In the genomic region with DNA sequence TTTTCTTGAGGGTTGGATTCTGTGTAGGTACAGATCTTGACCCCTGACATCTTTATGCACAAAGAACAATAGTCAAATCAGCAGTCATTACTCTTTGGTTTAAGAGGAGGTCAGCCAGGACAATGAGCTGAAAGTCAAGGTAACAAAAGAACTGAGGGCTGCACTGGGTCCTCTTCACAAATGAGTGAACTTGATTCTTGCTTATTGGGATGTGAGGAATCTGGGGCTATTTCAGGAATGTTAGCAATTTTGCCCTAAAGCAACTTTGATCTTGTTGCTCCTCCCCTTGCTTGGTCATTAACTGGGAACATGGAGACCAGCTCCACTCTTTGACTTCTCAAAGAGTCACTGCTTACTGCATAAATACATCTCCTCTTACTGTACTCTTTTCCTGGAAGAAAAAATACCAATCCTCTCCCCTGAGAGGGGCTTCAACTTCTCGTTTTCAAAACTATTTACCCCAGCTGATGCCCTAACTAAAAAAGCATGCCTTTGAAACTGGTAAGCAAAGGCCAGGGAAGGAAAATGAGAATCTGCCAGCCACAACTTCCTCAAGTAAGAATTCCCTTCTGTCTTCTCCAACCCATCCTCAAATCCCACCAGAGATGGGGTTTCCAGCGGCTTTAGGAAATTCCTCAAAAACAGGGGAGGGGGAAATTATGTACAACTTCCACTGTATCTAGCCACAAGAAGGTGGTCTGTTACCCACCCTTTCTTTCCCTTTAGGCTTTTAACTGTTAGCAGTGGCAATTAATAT, we compare ENCODE assay signal across 14 cellular contexts.
A peak's percentile ranks its signal among the peaks of the same experiment; 100 is the strongest.
DNase-seq lines count a peak whose midpoint lies in the region; ATAC-seq, FAIRE-seq and TF ChIP-seq lines count a peak whose summit lies in the region.
"Had no signal": no experiment of that assay in that cellular context is flagged by ENCODE, and none has a peak within 500 bp of the region (broad histone marks: within the 10 kb centered on the region; RNA-seq: fewer than 3 reads in every experiment).

No MANE protein-coding gene starts in this region.

- no peak for TF ChIP-seq EP300 in A549 (IDR thresholded peaks at IDR 0.05)
- peak; percentile 84 for TF ChIP-seq EP300 in Ishikawa (IDR thresholded peaks at IDR 0.05; ENCODE audit: borderline replicate concordance)

- TF ChIP-seq CTCF in A549 (IDR thresholded peaks at IDR 0.05): no peak

- no peak for TF ChIP-seq POLR2A in A549 (IDR thresholded peaks at IDR 0.05; ENCODE audit: low read length)

- no peak for FAIRE-seq in A549 (lab: Jason Lieb, UNC)

- no peak overlapping the region for H3K27ac ChIP-seq in A549
- H3K27ac ChIP-seq: HL-60 had no signal

- WGBS in A549 (ENCODE audit: missing lambda C conversion rate): 51% methylated on average over 2 of the region's 2 CpGs

- POLR2A ChIA-PET in A549 (lab: Yijun Ruan, JAX): no interaction called here

- ATAC-seq in A549 (no peak; a peak in 1 of 6 replicates), GM19467 (IDR thresholded peaks at IDR 0.05; ENCODE audit: unreplicated experiment) (no peak), GM21529 (IDR thresholded peaks at IDR 0.05; ENCODE audit: unreplicated experiment) (no peak)
- ATAC-seq: activated naive CD4-positive, alpha-beta T cell treated with anti-CD3 and anti-CD28 coated beads, Interleukin-2, amount 50 U/mL, for 72 hours; T-helper 17 cell had no signal

- TF ChIP-seq RAD21 in A549 (conservative IDR thresholded peaks at IDR 0.05 in 1 of 2, IDR thresholded peaks at IDR 0.05 in 1 of 2) (no peak), Ishikawa (IDR thresholded peaks at IDR 0.05; ENCODE audit: low read depth) (no peak; the same call in 1 of the 2 replicates)

- H3K4me1 ChIP-seq in A549: peaks cover 8% of the 10 kb centered on the region; the same call in 2 of the 3 replicates

- H3K4me2 ChIP-seq in A549: 0 out of 3 replicates have a peak overlapping the region, but pooled peaks have one; percentile 9

- in situ Hi-C loops in T47D (cut with HindIII; ENCODE audit: low pct_unique_long_range_greater_than_20kb, low sequenced_read_pairs): no loop called here

- no peaks in the 10 kb centered on the region for H3K9me3 ChIP-seq in A549

- no peak overlapping the region for H3K4me3 ChIP-seq in A549

- peak in 1 of 2 experiments; percentile 11 for DNase-seq in A549 (ENCODE audit: low read depth in 1 of 2, low spot score in 1 of 2)
- DNase-seq in T47D (ENCODE audit: low read depth in 1 of 2, low spot score in 1 of 2): peak; percentile 24 to 79
- DNase-seq in islet precursor cell: peak; percentile 80
- DNase-seq in activated CD4-positive, alpha-beta T cell treated with anti-CD3 and anti-CD28 coated beads, Interleukin-2, amount 50 U/mL, for 4 hours: no peak
- DNase-seq in NCI-H2081 (lab: John Stamatoyannopoulos, UW): no peak
- DNase-seq: midbrain, NCI-H1417, NCI-H82, T-helper 17 cell had no signal

- CTCF ChIA-PET in A549 (lab: Yijun Ruan, JAX): no interaction called here

TF ChIP-seq in A549, 52 proteins besides CTCF, POLR2A, EP300 and RAD21:
- TF ChIP-seq FOXS1 (CRISPR knock-in tag; IDR thresholded peaks at IDR 0.05) (no peak), JUN (IDR thresholded peaks at IDR 0.05) (no peak), CHD4 (IDR thresholded peaks at IDR 0.05; ENCODE audit: borderline replicate concordance) (no peak), HEYL (CRISPR knock-in tag; IDR thresholded peaks at IDR 0.05) (no peak), HOXB13 (CRISPR knock-in tag; IDR thresholded peaks at IDR 0.05; ENCODE audit: low read depth) (no peak), ZSCAN20 (CRISPR knock-in tag; IDR thresholded peaks at IDR 0.05) (no peak), FOSB (CRISPR knock-in tag; IDR thresholded peaks at IDR 0.05) (no peak), CBX8 (IDR thresholded peaks at IDR 0.05) (no peak), FOSL2 (IDR thresholded peaks at IDR 0.05) (no peak), FOSL2 (CRISPR knock-in tag; IDR thresholded peaks at IDR 0.05) (no peak), CBX2 (IDR thresholded peaks at IDR 0.05; ENCODE audit: borderline replicate concordance, low read depth) (no peak), JUNB (IDR thresholded peaks at IDR 0.05) (no peak), CEBPB (IDR thresholded peaks at IDR 0.05) (no peak), TFCP2L1 (CRISPR knock-in tag; IDR thresholded peaks at IDR 0.05) (no peak), POLR2AphosphoS2 (conservative IDR thresholded peaks at IDR 0.05; ENCODE audit: low read length) (no peak)
- TF ChIP-seq, protein P1, sequence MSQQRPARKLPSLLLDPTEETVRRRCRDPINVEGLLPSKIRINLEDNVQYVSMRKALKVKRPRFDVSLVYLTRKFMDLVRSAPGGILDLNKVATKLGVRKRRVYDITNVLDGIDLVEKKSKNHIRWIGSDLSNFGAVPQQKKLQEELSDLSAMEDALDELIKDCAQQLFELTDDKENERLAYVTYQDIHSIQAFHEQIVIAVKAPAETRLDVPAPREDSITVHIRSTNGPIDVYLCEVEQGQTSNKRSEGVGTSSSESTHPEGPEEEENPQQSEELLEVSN (IDR thresholded peaks at IDR 0.05; ENCODE audit: borderline replicate concordance, low read depth): no peak
- TF ChIP-seq, protein P2, sequence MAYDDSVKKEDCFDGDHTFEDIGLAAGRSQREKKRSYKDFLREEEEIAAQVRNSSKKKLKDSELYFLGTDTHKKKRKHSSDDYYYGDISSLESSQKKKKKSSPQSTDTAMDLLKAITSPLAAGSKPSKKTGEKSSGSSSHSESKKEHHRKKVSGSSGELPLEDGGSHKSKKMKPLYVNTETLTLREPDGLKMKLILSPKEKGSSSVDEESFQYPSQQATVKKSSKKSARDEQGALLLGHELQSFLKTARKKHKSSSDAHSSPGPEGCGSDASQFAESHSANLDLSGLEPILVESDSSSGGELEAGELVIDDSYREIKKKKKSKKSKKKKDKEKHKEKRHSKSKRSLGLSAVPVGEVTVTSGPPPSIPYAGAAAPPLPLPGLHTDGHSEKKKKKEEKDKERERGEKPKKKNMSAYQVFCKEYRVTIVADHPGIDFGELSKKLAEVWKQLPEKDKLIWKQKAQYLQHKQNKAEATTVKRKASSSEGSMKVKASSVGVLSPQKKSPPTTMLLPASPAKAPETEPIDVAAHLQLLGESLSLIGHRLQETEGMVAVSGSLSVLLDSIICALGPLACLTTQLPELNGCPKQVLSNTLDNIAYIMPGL (CRISPR knock-in tag; IDR thresholded peaks at IDR 0.05; ENCODE audit: borderline replicate concordance): no peak

TF ChIP-seq in Ishikawa, 13 proteins besides CTCF, POLR2A, EP300 and RAD21:
- TF ChIP-seq TAF1 (IDR thresholded peaks at IDR 0.05; ENCODE audit: low read depth) (no peak), CREB1 (IDR thresholded peaks at IDR 0.05; ENCODE audit: low read depth) (no peak), FOXM1 (IDR thresholded peaks at IDR 0.05; ENCODE audit: borderline replicate concordance, low read depth) (no peak; the same call in 1 of the 2 replicates), EGR1 (IDR thresholded peaks at IDR 0.05) (no peak), CEBPB (IDR thresholded peaks at IDR 0.05) (peak; percentile 33; the same call in 1 of the 2 replicates), TEAD4 (IDR thresholded peaks at IDR 0.05) (peak; percentile 99), NFIC (IDR thresholded peaks at IDR 0.05) (peak; percentile 60), ZBTB7A (IDR thresholded peaks at IDR 0.05; ENCODE audit: low read depth) (no peak), TCF12 (IDR thresholded peaks at IDR 0.05; ENCODE audit: low read depth) (peak; percentile 87), YY1 (IDR thresholded peaks at IDR 0.05; ENCODE audit: low read depth) (peak; percentile 16; the same call in 1 of the 2 replicates)
- TF ChIP-seq, protein P3, sequence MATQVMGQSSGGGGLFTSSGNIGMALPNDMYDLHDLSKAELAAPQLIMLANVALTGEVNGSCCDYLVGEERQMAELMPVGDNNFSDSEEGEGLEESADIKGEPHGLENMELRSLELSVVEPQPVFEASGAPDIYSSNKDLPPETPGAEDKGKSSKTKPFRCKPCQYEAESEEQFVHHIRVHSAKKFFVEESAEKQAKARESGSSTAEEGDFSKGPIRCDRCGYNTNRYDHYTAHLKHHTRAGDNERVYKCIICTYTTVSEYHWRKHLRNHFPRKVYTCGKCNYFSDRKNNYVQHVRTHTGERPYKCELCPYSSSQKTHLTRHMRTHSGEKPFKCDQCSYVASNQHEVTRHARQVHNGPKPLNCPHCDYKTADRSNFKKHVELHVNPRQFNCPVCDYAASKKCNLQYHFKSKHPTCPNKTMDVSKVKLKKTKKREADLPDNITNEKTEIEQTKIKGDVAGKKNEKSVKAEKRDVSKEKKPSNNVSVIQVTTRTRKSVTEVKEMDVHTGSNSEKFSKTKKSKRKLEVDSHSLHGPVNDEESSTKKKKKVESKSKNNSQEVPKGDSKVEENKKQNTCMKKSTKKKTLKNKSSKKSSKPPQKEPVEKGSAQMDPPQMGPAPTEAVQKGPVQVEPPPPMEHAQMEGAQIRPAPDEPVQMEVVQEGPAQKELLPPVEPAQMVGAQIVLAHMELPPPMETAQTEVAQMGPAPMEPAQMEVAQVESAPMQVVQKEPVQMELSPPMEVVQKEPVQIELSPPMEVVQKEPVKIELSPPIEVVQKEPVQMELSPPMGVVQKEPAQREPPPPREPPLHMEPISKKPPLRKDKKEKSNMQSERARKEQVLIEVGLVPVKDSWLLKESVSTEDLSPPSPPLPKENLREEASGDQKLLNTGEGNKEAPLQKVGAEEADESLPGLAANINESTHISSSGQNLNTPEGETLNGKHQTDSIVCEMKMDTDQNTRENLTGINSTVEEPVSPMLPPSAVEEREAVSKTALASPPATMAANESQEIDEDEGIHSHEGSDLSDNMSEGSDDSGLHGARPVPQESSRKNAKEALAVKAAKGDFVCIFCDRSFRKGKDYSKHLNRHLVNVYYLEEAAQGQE (IDR thresholded peaks at IDR 0.05; ENCODE audit: low read depth): no peak
- TF ChIP-seq, protein P4, sequence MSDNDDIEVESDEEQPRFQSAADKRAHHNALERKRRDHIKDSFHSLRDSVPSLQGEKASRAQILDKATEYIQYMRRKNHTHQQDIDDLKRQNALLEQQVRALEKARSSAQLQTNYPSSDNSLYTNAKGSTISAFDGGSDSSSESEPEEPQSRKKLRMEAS (IDR thresholded peaks at IDR 0.05): 0 out of 2 replicates have a peak, but pooled peaks have one; percentile 27
- TF ChIP-seq, protein P5, sequence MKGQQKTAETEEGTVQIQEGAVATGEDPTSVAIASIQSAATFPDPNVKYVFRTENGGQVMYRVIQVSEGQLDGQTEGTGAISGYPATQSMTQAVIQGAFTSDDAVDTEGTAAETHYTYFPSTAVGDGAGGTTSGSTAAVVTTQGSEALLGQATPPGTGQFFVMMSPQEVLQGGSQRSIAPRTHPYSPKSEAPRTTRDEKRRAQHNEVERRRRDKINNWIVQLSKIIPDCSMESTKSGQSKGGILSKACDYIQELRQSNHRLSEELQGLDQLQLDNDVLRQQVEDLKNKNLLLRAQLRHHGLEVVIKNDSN (IDR thresholded peaks at IDR 0.05): no peak

Comparison
In these comparisons a context has a peak if more than half of its experiments do, and no peak if none do; other contexts are left out.
1. DNase-seq: peak in T47D (2 of 2) and islet precursor cell (single experiment); none in activated CD4-positive, alpha-beta T cell treated with anti-CD3 and anti-CD28 coated beads, Interleukin-2, amount 50 U/mL, for 4 hours (0 of 2) and NCI-H2081 (0 of 2).